ENCODE assay signal across 1 cellular context in genomic region chr18:31100598-31101147, GRCh38.
A peak's percentile ranks its signal among the peaks of the same experiment; 100 is the strongest.
TF ChIP-seq lines count a peak whose summit lies in the region.

No MANE protein-coding gene starts in this region.

TF ChIP-seq in K562, 482 proteins besides CTCF, POLR2A, EP300 and RAD21 (continued from another document):
- peak; percentile 31; the same call in 1 of the 2 replicates for TF ChIP-seq MGA (IDR thresholded peaks at IDR 0.05)
- no peak for TF ChIP-seq PTBP1 (IDR thresholded peaks at IDR 0.05; ENCODE audit: low read depth, low read length)
- TF ChIP-seq SRF (CRISPR knock-in tag; IDR thresholded peaks at IDR 0.05) = peak in 1 of 2 experiments; percentile 92; a peak in 2 of 4 replicates
- no peak for TF ChIP-seq RFX7 (CRISPR knock-in tag; IDR thresholded peaks at IDR 0.05)
- TF ChIP-seq PBX2 (CRISPR knock-in tag; IDR thresholded peaks at IDR 0.05; ENCODE audit: low read depth) = no peak
- peak; percentile 53; the same call in 1 of the 2 replicates for TF ChIP-seq PBX2 (tag; conservative IDR thresholded peaks at IDR 0.05; ENCODE audit: low read depth)
